Comparison of ENCODE assay signal across 14 cellular contexts in the genomic region with DNA sequence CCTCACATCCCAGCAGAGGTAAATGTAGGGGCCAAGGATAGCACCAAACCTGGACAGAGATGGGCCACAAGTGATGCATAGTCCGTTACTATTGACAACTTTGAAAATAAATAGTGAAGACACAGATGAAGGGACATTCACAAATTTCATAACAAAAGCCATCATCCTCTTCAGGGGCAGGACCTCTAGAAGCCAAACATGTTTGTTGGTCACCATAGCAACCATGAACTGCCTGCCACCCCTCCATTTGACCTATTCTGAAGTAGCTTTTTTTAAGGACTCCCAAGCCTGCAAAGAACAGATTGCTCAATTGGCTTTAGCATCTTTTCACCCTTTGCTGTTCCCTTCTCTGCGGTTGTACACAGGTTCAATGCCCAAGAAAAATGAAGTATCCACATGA. TPM values are rescaled to one million over a fixed set of nuclear protein-coding genes. Genes with fewer than 3 reads are reported as not detected.
DNase-seq lines count a peak whose midpoint lies in the region; ATAC-seq and TF ChIP-seq lines count a peak whose summit lies in the region.
"Had no signal": no experiment of that assay in that cellular context is flagged by ENCODE, and none has a peak within 500 bp of the region (broad histone marks: within the 10 kb centered on the region; RNA-seq: fewer than 3 reads in every experiment).

No MANE protein-coding gene starts in this region.

- H3K27me3 Mint-ChIP-seq in IgD-negative memory B cell, result no peaks in the 10 kb centered on the region
- no peaks in the 10 kb centered on the region for H3K27me3 Mint-ChIP-seq in effector memory CD8-positive, alpha-beta T cell
- no peaks in the 10 kb centered on the region for H3K27me3 Mint-ChIP-seq in osteocyte (ENCODE audit: unreplicated experiment)

- TF ChIP-seq CTCF in osteocyte (IDR thresholded peaks at IDR 0.05), result no peak

- ATAC-seq in effector memory CD8-positive, alpha-beta T cell (replicated peaks), result peak; percentile 9
- ATAC-seq in HG02981 (IDR thresholded peaks at IDR 0.05; ENCODE audit: unreplicated experiment), result no peak
- ATAC-seq in HG02884 (IDR thresholded peaks at IDR 0.05; ENCODE audit: unreplicated experiment), result no peak

- H3K27ac Mint-ChIP-seq in IgD-negative memory B cell, result peak overlapping the region; percentile 60 to 89 (median 84)
- peak overlapping the region; percentile 92 to 99 for H3K27ac Mint-ChIP-seq in effector memory CD8-positive, alpha-beta T cell
- H3K27ac Mint-ChIP-seq in osteocyte (ENCODE audit: unreplicated experiment), result peak overlapping the region; percentile 55
- H3K27ac Mint-ChIP-seq: brain had no signal

- DNase-seq in SKM-1 treated with dmso at 0.1 percent for 144 hours (lab: John Stamatoyannopoulos, UW; ENCODE audit: unreplicated experiment) (peak; percentile 3), SKM-1 (lab: John Stamatoyannopoulos, UW; ENCODE audit: unreplicated experiment) (no peak), osteocyte (ENCODE audit: extremely low spot score, unreplicated experiment) (no peak), NCI-H2107 treated with DMSO at 0.1 percent for 48 hours (lab: John Stamatoyannopoulos, UW; ENCODE audit: unreplicated experiment) (no peak)
- DNase-seq in effector memory CD8-positive, alpha-beta T cell, result peak in 1 of 3 experiments; percentile 14
- DNase-seq: activated CD4-positive, CD25-positive, alpha-beta regulatory T cell treated with anti-CD3 and anti-CD28 coated beads, Interleukin-2, amount 50 U/mL, for 72 hours; activated effector memory CD4-positive, alpha-beta T cell treated with Interleukin-2 at 50 U/mL for 16 hours; EL; hippocampal formation; uterus had no signal

- H3K4me3 Mint-ChIP-seq in IgD-negative memory B cell, result peak overlapping the region in 3 of 4 donors; percentile 15 to 56 (median 40)
- peak overlapping the region; percentile 43 to 69 for H3K4me3 Mint-ChIP-seq in effector memory CD8-positive, alpha-beta T cell
- H3K4me3 Mint-ChIP-seq in osteocyte (ENCODE audit: unreplicated experiment), result no peak overlapping the region
- H3K4me3 Mint-ChIP-seq: brain had no signal

- H3K36me3 Mint-ChIP-seq in IgD-negative memory B cell, result no peaks in the 10 kb centered on the region
- H3K36me3 Mint-ChIP-seq in effector memory CD8-positive, alpha-beta T cell (ENCODE audit: insufficient read depth), result peaks cover 12% of the 10 kb centered on the region
- no peaks in the 10 kb centered on the region for H3K36me3 Mint-ChIP-seq in osteocyte (ENCODE audit: unreplicated experiment)
- H3K36me3 Mint-ChIP-seq: brain had no signal

- H3K4me1 Mint-ChIP-seq in IgD-negative memory B cell, result peaks cover 42 to 46% (median 44%) of the 10 kb centered on the region in 3 donors
- peaks cover 51 to 76% of the 10 kb centered on the region in 2 donors for H3K4me1 Mint-ChIP-seq in effector memory CD8-positive, alpha-beta T cell (ENCODE audit: low read depth in 2 of 2)
- peaks cover 42% of the 10 kb centered on the region for H3K4me1 Mint-ChIP-seq in osteocyte (ENCODE audit: unreplicated experiment)

- no peaks in the 10 kb centered on the region for H3K9me3 Mint-ChIP-seq in IgD-negative memory B cell
- no peaks in the 10 kb centered on the region for H3K9me3 Mint-ChIP-seq in effector memory CD8-positive, alpha-beta T cell
- H3K9me3 Mint-ChIP-seq in osteocyte (ENCODE audit: unreplicated experiment), result no peaks in the 10 kb centered on the region
- H3K9me3 Mint-ChIP-seq: brain had no signal

RNA-seq across cellular contexts. Expression of a gene that starts 35.7 kb away (rescaled TPM):
- polyA plus RNA-seq in IgD-negative memory B cell, result 18.0 TPM
- total RNA-seq in osteocyte, result 10.9 TPM in 2 replicates
